24 cellular contexts compared by ENCODE assay signal in genomic region chr9:113228130-113228665, GRCh38. TPM values are rescaled to one million over a fixed set of nuclear protein-coding genes. Genes with fewer than 3 reads are reported as not detected.
A peak's percentile ranks its signal among the peaks of the same experiment; 100 is the strongest.
DNase-seq lines count a peak whose midpoint lies in the region; ATAC-seq, FAIRE-seq and TF ChIP-seq lines count a peak whose summit lies in the region.
"Had no signal": no experiment of that assay in that cellular context is flagged by ENCODE, and none has a peak within 500 bp of the region (broad histone marks: within the 10 kb centered on the region; RNA-seq: fewer than 3 reads in every experiment).

No MANE protein-coding gene starts in this region.

- peaks cover 38% of the 10 kb centered on the region for H3K4me1 ChIP-seq in Loucy (ENCODE audit: insufficient read depth, low read length, poor library complexity, severe bottlenecking)
- peaks cover 6 to 39% of the 10 kb centered on the region in 2 experiments; a peak in 4 of 5 replicates for H3K4me1 ChIP-seq in K562 (replicated peaks in 1 of 2; ENCODE audit: control insufficient read depth in 2 of 2, insufficient read depth in 2 of 2, low read length in 2 of 2)
- no peaks in the 10 kb centered on the region for H3K4me1 ChIP-seq in prostate gland (replicated peaks)

- no TSS peak for BruUV-seq in K562 (replicated peaks; lab: Mats Ljungman, UMichigan)

- peaks cover 28% of the 10 kb centered on the region for H3K4me1 Mint-ChIP-seq in activated CD4-positive, alpha-beta T cell treated with anti-CD3 and anti-CD28 coated beads, Interleukin-2, amount 10 ng/mL, durations not matched to agents 24 days and 14 days

- 2% methylated on average over 3 of the region's 3 CpGs for WGBS in K562 (ENCODE audit: insufficient coverage, low coverage, missing lambda C conversion rate)
- WGBS in prostate gland = 29% methylated on average over 3 of the region's 3 CpGs

- TF ChIP-seq EP300 in K562 (IDR thresholded peaks at IDR 0.05; ENCODE audit: low read length) = no peak; the same call in 1 of the 2 replicates

- no peak for TF ChIP-seq POLR2A in K562 (conservative IDR thresholded peaks at IDR 0.05)
- TF ChIP-seq POLR2A in prostate gland (IDR thresholded peaks at IDR 0.05) = no peak

- CTCF ChIA-PET in K562 (lab: Yijun Ruan, JAX; ENCODE audit: low intra/inter-chr PET ratio) = no interaction called here

- no peaks in the 10 kb centered on the region for H3K36me3 ChIP-seq in Loucy (ENCODE audit: insufficient read depth, low read length)
- H3K36me3 ChIP-seq in K562 (ENCODE audit: control insufficient read depth, insufficient read depth, low read length) = peaks cover 17% of the 10 kb centered on the region; the same call in 2 of the 3 replicates
- no peaks in the 10 kb centered on the region for H3K36me3 ChIP-seq in prostate gland
- H3K36me3 ChIP-seq: gastroesophageal sphincter, stomach had no signal

- H3K27me3 ChIP-seq in Loucy (ENCODE audit: insufficient read depth, low read length, poor library complexity, severe bottlenecking) (no peaks in the 10 kb centered on the region), K562 (ENCODE audit: control insufficient read depth in 2 of 2, insufficient read depth in 2 of 2, low read length in 2 of 2) (no peaks in the 10 kb centered on the region), prostate gland (replicated peaks; ENCODE audit: insufficient read depth) (no peaks in the 10 kb centered on the region)
- H3K27me3 ChIP-seq: gastroesophageal sphincter, stomach, upper lobe of left lung had no signal

- H3K9me2 ChIP-seq in Loucy (replicated peaks; ENCODE audit: low read depth, low read length) = no peaks in the 10 kb centered on the region

- no peak for TF ChIP-seq RAD21 in K562 (CRISPR knock-in tag; conservative IDR thresholded peaks at IDR 0.05 in 1 of 2, IDR thresholded peaks at IDR 0.05 in 1 of 2)

- H3F3A ChIP-seq in Loucy (ENCODE audit: low read depth) = no peaks in the 10 kb centered on the region

- H3K9ac ChIP-seq in Loucy (ENCODE audit: low read depth, low read length, poor library complexity, severe bottlenecking) = no peak overlapping the region
- H3K9ac ChIP-seq in K562 (ENCODE audit: insufficient read depth in 1 of 2, low read depth in 2 of 2, low read length in 2 of 2) = no peak overlapping the region
- H3K9ac ChIP-seq: KMS-11 had no signal

- peak; percentile 58 for DNase-seq in activated CD4-positive, alpha-beta T cell treated with anti-CD3 and anti-CD28 coated beads, Interleukin-2, amount 10 ng/mL, durations not matched to agents 24 days and 14 days
- no peak for DNase-seq in activated CD4-positive, alpha-beta T cell treated with anti-CD3 and anti-CD28 coated beads for 48 hours
- DNase-seq in K562 (ENCODE audit: extremely low read depth in 1 of 4, low spot score in 3 of 4) (peak in 2 of 4 experiments; percentile 17 to 30), prostate gland (ENCODE audit: low spot score) (no peak), iPS-NIHi11 (ENCODE audit: low spot score) (no peak)
- DNase-seq: activated naive CD8-positive, alpha-beta T cell treated with anti-CD3 and anti-CD28 coated beads for 36 hours; left colon; mucosa of descending colon; NCI-H1105; NCI-H524; occipital lobe; Right ventricle myocardium superior; stomach; upper lobe of left lung; WERI-Rb-1 had no signal

- H3K27ac ChIP-seq in K562 (ENCODE audit: extremely low read depth, low read depth, low read length) (no peak overlapping the region), prostate gland (peak overlapping the region; percentile 28 to 67)
- H3K27ac ChIP-seq: epithelial cell of prostate, gastroesophageal sphincter, KMS-11, upper lobe of left lung, WERI-Rb-1 had no signal

- ATAC-seq in K562 = peak; percentile 39
- ATAC-seq in HG02938 (IDR thresholded peaks at IDR 0.05; ENCODE audit: unreplicated experiment) = no peak
- ATAC-seq in GM18502 (IDR thresholded peaks at IDR 0.05; ENCODE audit: poor library complexity, unreplicated experiment) = no peak
- ATAC-seq: gastroesophageal sphincter, left colon, mucosa of descending colon, sciatic nerve had no signal

- H3K27me3 Mint-ChIP-seq in activated CD4-positive, alpha-beta T cell treated with anti-CD3 and anti-CD28 coated beads, Interleukin-2, amount 10 ng/mL, durations not matched to agents 24 days and 14 days = no peaks in the 10 kb centered on the region
- H3K27me3 Mint-ChIP-seq: activated naive CD8-positive, alpha-beta T cell treated with anti-CD3 and anti-CD28 coated beads for 36 hours had no signal

- POLR2A ChIA-PET in K562 (lab: Yijun Ruan, JAX) = interaction anchor here (1.1 to 1.2 kb wide), 2 partner anchors 9 to 11 kb away, joined by 4 to 6 read pairs; no protein-coding TSS in a partner anchor

- H2AFZ ChIP-seq in Loucy (ENCODE audit: low read length) = no peak overlapping the region
- no peak overlapping the region for H2AFZ ChIP-seq in K562 (ENCODE audit: low read depth, low read length)

- H3K9me3 Mint-ChIP-seq in activated CD4-positive, alpha-beta T cell treated with anti-CD3 and anti-CD28 coated beads, Interleukin-2, amount 10 ng/mL, durations not matched to agents 24 days and 14 days = no peaks in the 10 kb centered on the region
- H3K9me3 Mint-ChIP-seq: activated naive CD8-positive, alpha-beta T cell treated with anti-CD3 and anti-CD28 coated beads for 36 hours had no signal

- no peak overlapping the region for H3K27ac Mint-ChIP-seq in activated CD4-positive, alpha-beta T cell treated with anti-CD3 and anti-CD28 coated beads, Interleukin-2, amount 10 ng/mL, durations not matched to agents 24 days and 14 days
- H3K27ac Mint-ChIP-seq: activated naive CD8-positive, alpha-beta T cell treated with anti-CD3 and anti-CD28 coated beads for 36 hours had no signal

- H3K4me3 ChIP-seq in Loucy (ENCODE audit: low read length, poor library complexity, severe bottlenecking) (peak overlapping the region; percentile 4), K562 (no peak overlapping the region), prostate gland (no peak overlapping the region)
- H3K4me3 ChIP-seq: gastroesophageal sphincter, mucosa of descending colon, stomach, upper lobe of left lung had no signal

- peaks cover 6% of the 10 kb centered on the region for H3K36me3 Mint-ChIP-seq in activated CD4-positive, alpha-beta T cell treated with anti-CD3 and anti-CD28 coated beads, Interleukin-2, amount 10 ng/mL, durations not matched to agents 24 days and 14 days (ENCODE audit: low read depth)

- H3K4me2 ChIP-seq in Loucy (ENCODE audit: low read depth, low read length, poor library complexity, severe bottlenecking) (peak overlapping the region; percentile 45), K562 (ENCODE audit: insufficient read depth, low read length) (no peak overlapping the region)
- H3K4me2 ChIP-seq: KMS-11 had no signal

- H3K9me1 ChIP-seq in K562 (ENCODE audit: control insufficient read depth, insufficient read depth, low read length) = no peaks in the 10 kb centered on the region

- H3K79me2 ChIP-seq in Loucy (ENCODE audit: insufficient read depth, low read length) (no peaks in the 10 kb centered on the region; the same call in 1 of the 2 replicates), K562 (ENCODE audit: control insufficient read depth, insufficient read depth, low read length) (peaks cover 50% of the 10 kb centered on the region)

- intact Hi-C loops in activated CD4-positive, alpha-beta T cell treated with anti-CD3 and anti-CD28 coated beads, Interleukin-2, amount 10 ng/mL, durations not matched to agents 24 days and 14 days (cut with micrococcal nuclease) = loop anchor here (10.0 kb wide), 1 partner anchor 743 kb away; the partner anchor contains the start of gene KIAA1958
- intact Hi-C loops in K562 (cut with micrococcal nuclease) (no loop called here), prostate gland (cut with DNase I) (no loop called here)

- H4K20me1 ChIP-seq in Loucy (ENCODE audit: insufficient read depth, low read length, poor library complexity, severe bottlenecking) = no peaks in the 10 kb centered on the region
- 0 out of 2 replicates have a peak, but pooled peaks cover 2% of the 10 kb centered on the region for H4K20me1 ChIP-seq in K562 (replicated peaks; ENCODE audit: control insufficient read depth, insufficient read depth, low read length)

- TF ChIP-seq CTCF in Loucy (conservative IDR thresholded peaks at IDR 0.05; ENCODE audit: low read length) (no peak), K562 (IDR thresholded peaks at IDR 0.05 in 2 of 3, conservative IDR thresholded peaks at IDR 0.05 in 1 of 3; ENCODE audit: insufficient read depth in 2 of 3, low read depth in 1 of 3, low read length in 3 of 3) (no peak), prostate gland (IDR thresholded peaks at IDR 0.05) (no peak)

- no peak overlapping the region for H3K4me3 Mint-ChIP-seq in activated CD4-positive, alpha-beta T cell treated with anti-CD3 and anti-CD28 coated beads, Interleukin-2, amount 10 ng/mL, durations not matched to agents 24 days and 14 days
- H3K4me3 Mint-ChIP-seq: activated naive CD8-positive, alpha-beta T cell treated with anti-CD3 and anti-CD28 coated beads for 36 hours had no signal

- no peaks in the 10 kb centered on the region for H3K9me3 ChIP-seq in Loucy (ENCODE audit: insufficient read depth, low read depth, low read length)
- no peaks in the 10 kb centered on the region for H3K9me3 ChIP-seq in K562 (replicated peaks; ENCODE audit: control insufficient read depth, insufficient read depth, low read depth, low read length)
- H3K9me3 ChIP-seq in prostate gland = no peaks in the 10 kb centered on the region
- H3K9me3 ChIP-seq: gastroesophageal sphincter, mucosa of descending colon, stomach, upper lobe of left lung had no signal

- in situ Hi-C loops in K562 (cut with MboI) = no loop called here

- FAIRE-seq in K562 (lab: Jason Lieb, UNC) = peak; percentile 52
- FAIRE-seq: bronchial epithelial cell, H54 had no signal

RNA-seq across cellular contexts. Expression of gene SLC31A1, which starts 6.9 kb away (rescaled TPM):
- total RNA-seq in activated CD4-positive, alpha-beta T cell treated with anti-CD3 and anti-CD28 coated beads, Interleukin-2, amount 10 ng/mL, durations not matched to agents 24 days and 14 days = 18.6 and 20.0 TPM in 2 replicates
- total RNA-seq in K562 (2011; cell fraction: chromatin; rRNA removed; ENCODE audit: low replicate concordance) = 27.5 and 46.2 TPM in 2 replicates
- 29.9 and 34.7 TPM in 2 replicates for total RNA-seq in K562 (2011; cell fraction: nucleolus; rRNA removed)
- 63.7 and 98.0 TPM in 2 replicates for total RNA-seq in K562 (2011; cell fraction: nucleoplasm; rRNA removed)
- 15.4 and 17.2 TPM in 2 replicates for total RNA-seq in K562 (2014; rRNA removed)
- 28.6 and 29.9 TPM in 2 replicates for total RNA-seq in K562 (2014; rRNA removed; fragmentation: Illumina TruSeq; extraction: Trizol)
- total RNA-seq in K562 (2015; rRNA removed; fragmentation: Illumina TruSeq; extraction: Trizol) = 17.3 and 19.7 TPM in 2 replicates
- 25.8 and 25.9 TPM in 2 replicates for total RNA-seq in K562 (2021)
- polyA plus RNA-seq in K562 (2011; rRNA removed) = 39.3 and 40.7 TPM in 2 replicates
- polyA plus RNA-seq in K562 (2011; cell fraction: cytosol; rRNA removed) = 23.0 and 45.3 TPM in 2 replicates
- 5.1 and 7.0 TPM in 2 replicates for polyA plus RNA-seq in K562 (2011; cell fraction: nucleus; rRNA removed)
- 28.0 and 65.7 TPM in 2 replicates for polyA plus RNA-seq in K562 (2012)
- polyA plus RNA-seq in K562 (2014; fragmentation: Illumina TruSeq; extraction: Trizol) = 32.0 and 34.6 TPM in 2 replicates
- polyA plus RNA-seq in K562 (2014; fragmentation: Nextera tagmentation; extraction: Ambion mirVana) = 10 to 100 TPM; 21.7 to 30.7 TPM
- polyA plus RNA-seq in K562 (2014; rRNA removed) = 19.7 and 25.4 TPM in 2 replicates
- 41.4 and 42.7 TPM in 2 replicates for polyA minus RNA-seq in K562 (2011; rRNA and poly(A)+ RNA removed)
- 14.0 and 17.5 TPM in 2 replicates for polyA minus RNA-seq in K562 (2011; cell fraction: cytosol; rRNA and poly(A)+ RNA removed)
- polyA minus RNA-seq in K562 (2011; cell fraction: nucleus; rRNA and poly(A)+ RNA removed) = 7.4 and 12.8 TPM in 2 replicates
- 10 to 100 TPM; 22.8 to 68.5 TPM for total RNA-seq in prostate gland

RNA-seq across cellular contexts. Expression of gene FKBP15, which starts 7.1 kb away (rescaled TPM):
- total RNA-seq in activated CD4-positive, alpha-beta T cell treated with anti-CD3 and anti-CD28 coated beads, Interleukin-2, amount 10 ng/mL, durations not matched to agents 24 days and 14 days = 33.9 and 36.7 TPM in 2 replicates
- total RNA-seq in K562 (2011; cell fraction: chromatin; rRNA removed; ENCODE audit: low replicate concordance) = 86.3 and 101 TPM in 2 replicates
- 43.7 and 47.4 TPM in 2 replicates for total RNA-seq in K562 (2011; cell fraction: nucleolus; rRNA removed)
- 73.0 and 105 TPM in 2 replicates for total RNA-seq in K562 (2011; cell fraction: nucleoplasm; rRNA removed)
- 15.2 and 18.3 TPM in 2 replicates for total RNA-seq in K562 (2014; rRNA removed)
- 16.3 and 18.1 TPM in 2 replicates for total RNA-seq in K562 (2014; rRNA removed; fragmentation: Illumina TruSeq; extraction: Trizol)
- total RNA-seq in K562 (2015; rRNA removed; fragmentation: Illumina TruSeq; extraction: Trizol) = 20.1 and 21.6 TPM in 2 replicates
- 17.9 and 18.9 TPM in 2 replicates for total RNA-seq in K562 (2021)
- polyA plus RNA-seq in K562 (2011; rRNA removed) = 38.0 and 45.2 TPM in 2 replicates
- polyA plus RNA-seq in K562 (2011; cell fraction: cytosol; rRNA removed) = 23.5 and 35.7 TPM in 2 replicates
- 119 and 124 TPM in 2 replicates for polyA plus RNA-seq in K562 (2011; cell fraction: nucleus; rRNA removed)
- 15.5 and 15.7 TPM in 2 replicates for polyA plus RNA-seq in K562 (2012)
- 19.5 and 23.2 TPM in 2 replicates for polyA plus RNA-seq in K562 (2014; fragmentation: Illumina TruSeq; extraction: Trizol)
- 10 to 100 TPM in 1 of 2 experiments, 1 to 10 TPM in 1; 8.7 to 15.3 TPM for polyA plus RNA-seq in K562 (2014; fragmentation: Nextera tagmentation; extraction: Ambion mirVana)
- polyA plus RNA-seq in K562 (2014; rRNA removed) = 17.9 and 18.9 TPM in 2 replicates
- polyA minus RNA-seq in K562 (2011; rRNA and poly(A)+ RNA removed) = 63.8 and 69.0 TPM in 2 replicates
- 13.3 and 21.6 TPM in 2 replicates for polyA minus RNA-seq in K562 (2011; cell fraction: cytosol; rRNA and poly(A)+ RNA removed)
- 63.8 and 108 TPM in 2 replicates for polyA minus RNA-seq in K562 (2011; cell fraction: nucleus; rRNA and poly(A)+ RNA removed)
- total RNA-seq in prostate gland = 10 to 100 TPM; 22.5 to 25.7 TPM

RNA-seq across cellular contexts. Expression of gene CDC26, which starts 47.2 kb away (rescaled TPM):
- 52.0 and 57.4 TPM in 2 replicates for total RNA-seq in activated CD4-positive, alpha-beta T cell treated with anti-CD3 and anti-CD28 coated beads, Interleukin-2, amount 10 ng/mL, durations not matched to agents 24 days and 14 days
- total RNA-seq in K562 (2011; cell fraction: chromatin; rRNA removed; ENCODE audit: low replicate concordance) = 6.0 and 15.5 TPM in 2 replicates
- 3.7 and 4.7 TPM in 2 replicates for total RNA-seq in K562 (2011; cell fraction: nucleolus; rRNA removed)
- 6.2 and 8.5 TPM in 2 replicates for total RNA-seq in K562 (2011; cell fraction: nucleoplasm; rRNA removed)
- total RNA-seq in K562 (2014; rRNA removed) = 38.9 and 49.8 TPM in 2 replicates
- 60.0 and 61.5 TPM in 2 replicates for total RNA-seq in K562 (2014; rRNA removed; fragmentation: Illumina TruSeq; extraction: Trizol)
- 63.9 and 65.3 TPM in 2 replicates for total RNA-seq in K562 (2015; rRNA removed; fragmentation: Illumina TruSeq; extraction: Trizol)
- total RNA-seq in K562 (2021) = 33.0 TPM in 2 replicates
- polyA plus RNA-seq in K562 (2011; rRNA removed) = 30.1 and 42.9 TPM in 2 replicates
- polyA plus RNA-seq in K562 (2011; cell fraction: cytosol; rRNA removed) = 7.1 and 20.4 TPM in 2 replicates
- 9.9 and 13.4 TPM in 2 replicates for polyA plus RNA-seq in K562 (2011; cell fraction: nucleus; rRNA removed)
- 24.7 and 64.4 TPM in 2 replicates for polyA plus RNA-seq in K562 (2012)
- 69.5 and 76.9 TPM in 2 replicates for polyA plus RNA-seq in K562 (2014; fragmentation: Illumina TruSeq; extraction: Trizol)
- polyA plus RNA-seq in K562 (2014; fragmentation: Nextera tagmentation; extraction: Ambion mirVana) = 100 to 1,000 TPM; 132 to 147 TPM
- 57.4 and 64.6 TPM in 2 replicates for polyA plus RNA-seq in K562 (2014; rRNA removed)
- polyA minus RNA-seq in K562 (2011; rRNA and poly(A)+ RNA removed) = 29.1 and 33.8 TPM in 2 replicates
- polyA minus RNA-seq in K562 (2011; cell fraction: cytosol; rRNA and poly(A)+ RNA removed) = 6.0 and 11.5 TPM in 2 replicates
- polyA minus RNA-seq in K562 (2011; cell fraction: nucleus; rRNA and poly(A)+ RNA removed) = 3.5 and 8.0 TPM in 2 replicates
- total RNA-seq in prostate gland = 10 to 100 TPM; 17.8 to 21.2 TPM

RNA-seq across cellular contexts. Expression of gene PRPF4, which starts 47.3 kb away (rescaled TPM):
- total RNA-seq in activated CD4-positive, alpha-beta T cell treated with anti-CD3 and anti-CD28 coated beads, Interleukin-2, amount 10 ng/mL, durations not matched to agents 24 days and 14 days = 63.6 and 64.6 TPM in 2 replicates
- total RNA-seq in K562 (2011; cell fraction: chromatin; rRNA removed; ENCODE audit: low replicate concordance) = 40.6 and 50.9 TPM in 2 replicates
- total RNA-seq in K562 (2011; cell fraction: nucleolus; rRNA removed) = 20.5 and 23.0 TPM in 2 replicates
- 26.3 and 27.7 TPM in 2 replicates for total RNA-seq in K562 (2011; cell fraction: nucleoplasm; rRNA removed)
- total RNA-seq in K562 (2014; rRNA removed) (36.2 and 39.8 TPM in 2 replicates), K562 (2014; rRNA removed; fragmentation: Illumina TruSeq; extraction: Trizol) (42.4 and 45.0 TPM in 2 replicates), K562 (2015; rRNA removed; fragmentation: Illumina TruSeq; extraction: Trizol) (52.7 and 53.2 TPM in 2 replicates), K562 (2021) (36.1 and 36.7 TPM in 2 replicates), prostate gland (10 to 100 TPM; 25.0 to 27.1 TPM)
- polyA plus RNA-seq in K562 (2011; rRNA removed) (18.3 and 26.1 TPM in 2 replicates), K562 (2014; fragmentation: Illumina TruSeq; extraction: Trizol) (44.7 and 49.8 TPM in 2 replicates), K562 (2014; fragmentation: Nextera tagmentation; extraction: Ambion mirVana) (10 to 100 TPM; 25.8 to 66.0 TPM), K562 (2014; rRNA removed) (29.5 and 30.2 TPM in 2 replicates)
- 19.0 and 20.2 TPM in 2 replicates for polyA plus RNA-seq in K562 (2011; cell fraction: cytosol; rRNA removed)
- 15.4 and 18.4 TPM in 2 replicates for polyA plus RNA-seq in K562 (2011; cell fraction: nucleus; rRNA removed)
- 26.0 and 38.2 TPM in 2 replicates for polyA plus RNA-seq in K562 (2012)
- 19.3 and 21.5 TPM in 2 replicates for polyA minus RNA-seq in K562 (2011; rRNA and poly(A)+ RNA removed)
- 17.4 and 19.7 TPM in 2 replicates for polyA minus RNA-seq in K562 (2011; cell fraction: cytosol; rRNA and poly(A)+ RNA removed)
- polyA minus RNA-seq in K562 (2011; cell fraction: nucleus; rRNA and poly(A)+ RNA removed) = 9.0 and 15.3 TPM in 2 replicates
